ENCODE assay signal across 24 cellular contexts in the genomic region with DNA sequence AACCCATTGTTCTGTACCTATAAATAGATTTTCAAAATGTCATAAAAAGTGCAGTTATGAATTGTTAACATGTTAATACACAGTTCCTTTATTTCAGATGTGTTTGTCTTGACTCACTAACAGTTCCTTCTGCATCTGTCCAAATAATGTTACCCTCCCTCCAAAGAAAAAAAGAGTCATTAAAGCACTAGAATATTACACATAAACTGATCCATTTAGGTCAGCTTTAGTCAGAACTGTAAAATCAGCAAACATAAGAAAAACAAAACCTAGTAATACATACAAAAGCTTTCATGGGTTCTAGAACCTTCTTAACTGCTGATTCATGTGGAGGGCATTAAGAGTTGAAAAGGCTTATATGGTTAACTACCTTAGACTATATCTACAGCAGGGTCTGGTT.
"Had no signal": no experiment of that assay in that cellular context is flagged by ENCODE, and none has a peak within 500 bp of the region (broad histone marks: within the 10 kb centered on the region; RNA-seq: fewer than 3 reads in every experiment).

No MANE protein-coding gene starts in this region.

- H3K27me3 ChIP-seq: gastrocnemius medialis, right atrium auricular region, spleen, tibial nerve, upper lobe of right lung, uterus had no signal

- ATAC-seq: esophagus mucosa; gastrocnemius medialis; left ventricle myocardium superior; lower lobe of right lung; naive thymus-derived CD8-positive, alpha-beta T cell; sciatic nerve; stimulated activated memory B cell treated with anti-CD40 and anti-IgM and Interleukin-4, amounts not matched to agents 10 μg/mL and 1 μg/mL and 100 μg/mL, for 72 hours; upper lobe of right lung had no signal

- H3K27ac Mint-ChIP-seq: dendritic cell treated with granulocyte-macrophage colony-stimulating factor and Interleukin-4, amounts not matched to agents 40 ng/mL and 50 ng/mL, for 4 days; endodermal cell; nephron progenitor cell; stimulated activated naive CD8-positive, alpha-beta T cell treated with anti-CD3 and anti-CD28 coated beads, Interleukin-15, Interleukin-2, amounts not matched to agents 100 ng/mL and 50 ng/mL, for 24 hours had no signal

- H3K4me3 ChIP-seq: gastrocnemius medialis, lower lobe of right lung, prostate gland, right atrium auricular region, spleen, thoracic aorta, tibial nerve, upper lobe of right lung, uterus had no signal

- H3K27me3 Mint-ChIP-seq: dendritic cell treated with granulocyte-macrophage colony-stimulating factor and Interleukin-4, amounts not matched to agents 40 ng/mL and 50 ng/mL, for 4 days; naive thymus-derived CD8-positive, alpha-beta T cell; stimulated activated memory B cell treated with anti-CD40 and anti-IgM and Interleukin-4, amounts not matched to agents 10 μg/mL and 1 μg/mL and 100 μg/mL, for 72 hours; stimulated activated naive CD8-positive, alpha-beta T cell treated with anti-CD3 and anti-CD28 coated beads, Interleukin-15, Interleukin-2, amounts not matched to agents 100 ng/mL and 50 ng/mL, for 24 hours had no signal

- H3K9me3 ChIP-seq: gastrocnemius medialis, lower lobe of right lung, prostate gland, right atrium auricular region, spleen, thoracic aorta, tibial nerve, upper lobe of right lung, uterus had no signal

- H3K4me1 Mint-ChIP-seq: nephron progenitor cell had no signal

- H3K4me3 Mint-ChIP-seq: dendritic cell treated with granulocyte-macrophage colony-stimulating factor and Interleukin-4, amounts not matched to agents 40 ng/mL and 50 ng/mL, for 4 days; endodermal cell; naive thymus-derived CD8-positive, alpha-beta T cell; nephron progenitor cell; stimulated activated memory B cell treated with anti-CD40 and anti-IgM and Interleukin-4, amounts not matched to agents 10 μg/mL and 1 μg/mL and 100 μg/mL, for 72 hours; stimulated activated naive CD8-positive, alpha-beta T cell treated with anti-CD3 and anti-CD28 coated beads, Interleukin-15, Interleukin-2, amounts not matched to agents 100 ng/mL and 50 ng/mL, for 24 hours had no signal

- H3K27ac ChIP-seq: epithelial cell of prostate, gastrocnemius medialis, lower lobe of right lung, prostate gland, right atrium auricular region, spleen, thoracic aorta, tibial nerve, upper lobe of right lung, uterus had no signal

- H3K9me3 Mint-ChIP-seq: dendritic cell treated with granulocyte-macrophage colony-stimulating factor and Interleukin-4, amounts not matched to agents 40 ng/mL and 50 ng/mL, for 4 days; endodermal cell; naive thymus-derived CD8-positive, alpha-beta T cell; nephron progenitor cell; stimulated activated naive CD8-positive, alpha-beta T cell treated with anti-CD3 and anti-CD28 coated beads, Interleukin-15, Interleukin-2, amounts not matched to agents 100 ng/mL and 50 ng/mL, for 24 hours had no signal

- H3K36me3 ChIP-seq: gastrocnemius medialis, lower lobe of right lung, prostate gland, right atrium auricular region, thoracic aorta, uterus had no signal

- DNase-seq: effector CD8-positive, alpha-beta T cell; endodermal cell; foreskin fibroblast; gastrocnemius medialis; head of caudate nucleus; left ventricle myocardium superior; lower lobe of right lung; naive thymus-derived CD8-positive, alpha-beta T cell; nephron progenitor cell; nucleus accumbens; spleen; stimulated activated CD4-positive, alpha-beta T cell treated with anti-CD3 and anti-CD28 coated beads, Interleukin-4, amount 100 ng/mL, for 4 hours; upper lobe of right lung; uterus had no signal

- H3K4me1 ChIP-seq: lower lobe of right lung, prostate gland, right atrium auricular region, tibial nerve, upper lobe of right lung, uterus had no signal
